In the genomic region with DNA sequence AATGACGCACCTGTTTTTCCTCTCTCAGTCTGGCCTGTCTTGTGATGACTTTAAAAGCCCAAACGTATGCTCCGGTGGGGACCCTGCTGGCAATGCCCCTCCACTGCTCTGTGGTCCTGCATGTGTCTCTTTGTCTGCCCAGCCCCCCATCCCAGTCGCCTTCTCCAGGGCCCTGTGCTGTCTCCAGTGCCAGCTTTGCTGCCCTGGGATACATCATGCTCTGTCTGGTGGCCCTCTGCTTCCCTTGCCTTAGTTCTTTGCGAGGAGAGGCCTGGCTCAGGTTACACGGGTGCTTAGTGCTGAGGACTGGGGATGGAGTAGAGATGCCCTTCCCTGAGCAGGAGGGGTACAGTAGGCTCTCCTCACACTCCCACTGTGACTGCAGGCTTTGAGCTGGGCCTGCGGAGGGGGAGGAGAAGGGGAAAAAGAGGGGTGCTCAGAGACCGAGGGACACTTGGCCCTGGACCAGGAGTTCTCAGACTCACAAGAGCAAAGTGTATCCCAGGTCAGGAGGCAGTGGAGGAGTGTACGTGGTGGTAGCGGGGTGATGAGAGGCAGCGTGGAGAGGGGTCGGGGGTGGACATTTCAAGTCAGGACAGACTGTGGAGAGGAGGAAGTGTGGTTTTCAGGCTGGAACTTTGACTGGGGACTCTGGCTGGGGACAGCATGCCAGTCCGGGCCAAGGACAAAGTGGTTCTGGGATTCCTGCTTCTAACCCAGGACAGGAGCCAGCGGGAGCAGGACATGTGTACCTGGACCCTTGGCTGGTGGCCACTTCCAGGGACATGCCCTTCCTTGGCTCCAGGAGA, we compare ENCODE assay signal across 1 cellular context.
TF ChIP-seq lines count a peak whose summit lies in the region.

No MANE protein-coding gene starts in this region.

TF ChIP-seq in GM23338, 12 proteins besides CTCF, POLR2A, EP300 and RAD21 (continued from another document):
- TF ChIP-seq, protein P1, sequence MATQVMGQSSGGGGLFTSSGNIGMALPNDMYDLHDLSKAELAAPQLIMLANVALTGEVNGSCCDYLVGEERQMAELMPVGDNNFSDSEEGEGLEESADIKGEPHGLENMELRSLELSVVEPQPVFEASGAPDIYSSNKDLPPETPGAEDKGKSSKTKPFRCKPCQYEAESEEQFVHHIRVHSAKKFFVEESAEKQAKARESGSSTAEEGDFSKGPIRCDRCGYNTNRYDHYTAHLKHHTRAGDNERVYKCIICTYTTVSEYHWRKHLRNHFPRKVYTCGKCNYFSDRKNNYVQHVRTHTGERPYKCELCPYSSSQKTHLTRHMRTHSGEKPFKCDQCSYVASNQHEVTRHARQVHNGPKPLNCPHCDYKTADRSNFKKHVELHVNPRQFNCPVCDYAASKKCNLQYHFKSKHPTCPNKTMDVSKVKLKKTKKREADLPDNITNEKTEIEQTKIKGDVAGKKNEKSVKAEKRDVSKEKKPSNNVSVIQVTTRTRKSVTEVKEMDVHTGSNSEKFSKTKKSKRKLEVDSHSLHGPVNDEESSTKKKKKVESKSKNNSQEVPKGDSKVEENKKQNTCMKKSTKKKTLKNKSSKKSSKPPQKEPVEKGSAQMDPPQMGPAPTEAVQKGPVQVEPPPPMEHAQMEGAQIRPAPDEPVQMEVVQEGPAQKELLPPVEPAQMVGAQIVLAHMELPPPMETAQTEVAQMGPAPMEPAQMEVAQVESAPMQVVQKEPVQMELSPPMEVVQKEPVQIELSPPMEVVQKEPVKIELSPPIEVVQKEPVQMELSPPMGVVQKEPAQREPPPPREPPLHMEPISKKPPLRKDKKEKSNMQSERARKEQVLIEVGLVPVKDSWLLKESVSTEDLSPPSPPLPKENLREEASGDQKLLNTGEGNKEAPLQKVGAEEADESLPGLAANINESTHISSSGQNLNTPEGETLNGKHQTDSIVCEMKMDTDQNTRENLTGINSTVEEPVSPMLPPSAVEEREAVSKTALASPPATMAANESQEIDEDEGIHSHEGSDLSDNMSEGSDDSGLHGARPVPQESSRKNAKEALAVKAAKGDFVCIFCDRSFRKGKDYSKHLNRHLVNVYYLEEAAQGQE (IDR thresholded peaks at IDR 0.05; ENCODE audit: unreplicated experiment): no peak
- TF ChIP-seq JUNB (IDR thresholded peaks at IDR 0.05; ENCODE audit: unreplicated experiment) (no peak), EZH2 (IDR thresholded peaks at IDR 0.05; ENCODE audit: low read depth, unreplicated experiment) (no peak), ZNF331 (CRISPR knock-in tag; IDR thresholded peaks at IDR 0.05; ENCODE audit: low read depth) (no peak)
